In the genomic region with DNA sequence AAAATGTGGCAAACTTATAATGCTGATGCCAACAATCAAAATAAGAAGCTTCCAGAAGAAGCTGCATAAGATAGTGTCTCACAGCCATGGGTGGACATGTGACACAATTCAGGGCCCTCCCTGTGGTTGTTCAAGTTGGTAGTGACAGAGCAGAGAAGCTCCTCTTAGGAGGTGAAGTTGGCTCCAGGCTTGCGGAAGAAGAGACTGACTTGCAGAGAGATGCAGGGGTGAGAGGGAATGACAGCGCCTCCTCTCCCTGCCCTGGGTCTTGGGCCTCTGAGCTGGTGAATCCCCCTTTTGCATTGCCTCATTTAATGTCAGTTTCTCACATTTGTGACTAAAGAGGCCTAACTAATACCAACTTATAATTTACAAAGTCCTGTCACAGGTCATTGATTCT, we compare ENCODE assay signal across 14 cellular contexts. TPM values are rescaled to one million over a fixed set of nuclear protein-coding genes. Genes with fewer than 3 reads are reported as not detected.
DNase-seq lines count a peak whose midpoint lies in the region; ATAC-seq and TF ChIP-seq lines count a peak whose summit lies in the region.
"Had no signal": no experiment of that assay in that cellular context is flagged by ENCODE, and none has a peak within 500 bp of the region (broad histone marks: within the 10 kb centered on the region; RNA-seq: fewer than 3 reads in every experiment).

No MANE protein-coding gene starts in this region.

- no peaks in the 10 kb centered on the region for H3K36me3 ChIP-seq in subcutaneous abdominal adipose tissue (ENCODE audit: control insufficient read depth in 5 of 5, insufficient read depth in 5 of 5, low read length in 5 of 5)
- H3K36me3 ChIP-seq: thoracic aorta had no signal

- ATAC-seq in activated CD4-positive, alpha-beta T cell treated with anti-CD3 and anti-CD28 coated beads for 36 hours: no peak
- no peak for ATAC-seq in GM19351 (IDR thresholded peaks at IDR 0.05; ENCODE audit: unreplicated experiment)

- CTCF ChIA-PET in activated CD4-positive, alpha-beta T cell treated with anti-CD3 and anti-CD28 coated beads, Interleukin-2, amount 10 ng/mL, durations not matched to agents 7 days and 5 days (lab: Charles Lee): interaction anchor here (0.8 to 4.3 kb wide), 13 partner anchors 9 to 227 kb away, joined by 3 to 37 read pairs (median 5); partner anchors contain the start of gene HS1BP3
- CTCF ChIA-PET in activated CD4-positive, alpha-beta T cell treated with anti-CD3 and anti-CD28 coated beads for 36 hours (lab: Charles Lee): interaction anchor here (1.0 to 8.8 kb wide), 6 partner anchors 11 to 202 kb away, joined by 4 to 94 read pairs (median 8); no protein-coding TSS in a partner anchor
- CTCF ChIA-PET in activated CD4-positive, alpha-beta memory T cell treated with anti-CD3 and anti-CD28 coated beads for 36 hours (lab: Charles Lee): interaction anchor here (1.1 to 4.3 kb wide), 6 partner anchors 12 to 238 kb away, joined by 5 to 73 read pairs (median 6); no protein-coding TSS in a partner anchor

- no peak for TF ChIP-seq POLR2A in lower leg skin (IDR thresholded peaks at IDR 0.05)

- H3K4me3 Mint-ChIP-seq in activated CD4-positive, alpha-beta T cell treated with anti-CD3 and anti-CD28 coated beads, Interleukin-2, amount 10 ng/mL, durations not matched to agents 7 days and 5 days: no peak overlapping the region
- no peak overlapping the region for H3K4me3 Mint-ChIP-seq in activated CD4-positive, alpha-beta T cell treated with anti-CD3 and anti-CD28 coated beads for 36 hours
- H3K4me3 Mint-ChIP-seq in activated CD4-positive, alpha-beta memory T cell treated with anti-CD3 and anti-CD28 coated beads for 36 hours: no peak overlapping the region
- no peak overlapping the region for H3K4me3 Mint-ChIP-seq in activated T-helper 2 cell treated with anti-CD3 and anti-CD28 coated beads, Interferon-gamma antibody, Interleukin-2, Interleukin-4, amounts not matched to agents 10 μg/mL and 5 μg/mL and 100 μg/mL, durations not matched to agents 14 hours and 24 hours and 36 hours (ENCODE audit: low read depth)
- H3K4me3 Mint-ChIP-seq: WTC11 had no signal

- no peak for TF ChIP-seq CTCF in lower leg skin (IDR thresholded peaks at IDR 0.05)

- H3K4me1 Mint-ChIP-seq in activated CD4-positive, alpha-beta T cell treated with anti-CD3 and anti-CD28 coated beads, Interleukin-2, amount 10 ng/mL, durations not matched to agents 7 days and 5 days: peaks cover 28% of the 10 kb centered on the region
- peaks cover 16% of the 10 kb centered on the region for H3K4me1 Mint-ChIP-seq in activated CD4-positive, alpha-beta T cell treated with anti-CD3 and anti-CD28 coated beads for 36 hours
- H3K4me1 Mint-ChIP-seq in activated CD4-positive, alpha-beta memory T cell treated with anti-CD3 and anti-CD28 coated beads for 36 hours (ENCODE audit: low read depth): peaks cover 16% of the 10 kb centered on the region
- H3K4me1 Mint-ChIP-seq in activated T-helper 2 cell treated with anti-CD3 and anti-CD28 coated beads, Interferon-gamma antibody, Interleukin-2, Interleukin-4, amounts not matched to agents 10 μg/mL and 5 μg/mL and 100 μg/mL, durations not matched to agents 14 hours and 24 hours and 36 hours (ENCODE audit: low read depth): peaks cover 15% of the 10 kb centered on the region

- H3K27me3 ChIP-seq in subcutaneous abdominal adipose tissue (ENCODE audit: control insufficient read depth in 5 of 5, insufficient read depth in 4 of 5, low read length in 5 of 5): no peaks in the 10 kb centered on the region

- H3K27ac Mint-ChIP-seq in activated CD4-positive, alpha-beta T cell treated with anti-CD3 and anti-CD28 coated beads, Interleukin-2, amount 10 ng/mL, durations not matched to agents 7 days and 5 days: peak overlapping the region; percentile 78
- no peak overlapping the region for H3K27ac Mint-ChIP-seq in activated CD4-positive, alpha-beta T cell treated with anti-CD3 and anti-CD28 coated beads for 36 hours
- no peak overlapping the region for H3K27ac Mint-ChIP-seq in activated CD4-positive, alpha-beta memory T cell treated with anti-CD3 and anti-CD28 coated beads for 36 hours
- no peak overlapping the region for H3K27ac Mint-ChIP-seq in activated T-helper 2 cell treated with anti-CD3 and anti-CD28 coated beads, Interferon-gamma antibody, Interleukin-2, Interleukin-4, amounts not matched to agents 10 μg/mL and 5 μg/mL and 100 μg/mL, durations not matched to agents 14 hours and 24 hours and 36 hours
- H3K27ac Mint-ChIP-seq: WTC11 had no signal

- no peaks in the 10 kb centered on the region for H3K9me3 ChIP-seq in subcutaneous abdominal adipose tissue (ENCODE audit: control insufficient read depth in 5 of 5, low read length in 5 of 5)
- H3K9me3 ChIP-seq: A549, mucosa of descending colon, thoracic aorta had no signal

- H3K27me3 Mint-ChIP-seq in activated CD4-positive, alpha-beta T cell treated with anti-CD3 and anti-CD28 coated beads, Interleukin-2, amount 10 ng/mL, durations not matched to agents 7 days and 5 days: no peaks in the 10 kb centered on the region
- H3K27me3 Mint-ChIP-seq in activated CD4-positive, alpha-beta T cell treated with anti-CD3 and anti-CD28 coated beads for 36 hours: peaks cover 3% of the 10 kb centered on the region
- H3K27me3 Mint-ChIP-seq in activated CD4-positive, alpha-beta memory T cell treated with anti-CD3 and anti-CD28 coated beads for 36 hours: no peaks in the 10 kb centered on the region
- H3K27me3 Mint-ChIP-seq in activated T-helper 2 cell treated with anti-CD3 and anti-CD28 coated beads, Interferon-gamma antibody, Interleukin-2, Interleukin-4, amounts not matched to agents 10 μg/mL and 5 μg/mL and 100 μg/mL, durations not matched to agents 14 hours and 24 hours and 36 hours (ENCODE audit: low read depth): peaks cover 5% of the 10 kb centered on the region

- H3K36me3 Mint-ChIP-seq in activated CD4-positive, alpha-beta T cell treated with anti-CD3 and anti-CD28 coated beads, Interleukin-2, amount 10 ng/mL, durations not matched to agents 7 days and 5 days (ENCODE audit: low read depth): no peaks in the 10 kb centered on the region
- no peaks in the 10 kb centered on the region for H3K36me3 Mint-ChIP-seq in activated CD4-positive, alpha-beta T cell treated with anti-CD3 and anti-CD28 coated beads for 36 hours (ENCODE audit: low read depth)
- H3K36me3 Mint-ChIP-seq in activated CD4-positive, alpha-beta memory T cell treated with anti-CD3 and anti-CD28 coated beads for 36 hours: no peaks in the 10 kb centered on the region
- no peaks in the 10 kb centered on the region for H3K36me3 Mint-ChIP-seq in activated T-helper 2 cell treated with anti-CD3 and anti-CD28 coated beads, Interferon-gamma antibody, Interleukin-2, Interleukin-4, amounts not matched to agents 10 μg/mL and 5 μg/mL and 100 μg/mL, durations not matched to agents 14 hours and 24 hours and 36 hours (ENCODE audit: low read depth)
- H3K36me3 Mint-ChIP-seq: WTC11 had no signal

- peak overlapping the region; percentile 89 for H3K27ac ChIP-seq in subcutaneous abdominal adipose tissue (ENCODE audit: low read depth, low read length)

- WGBS in lower leg skin, 2 donors: 81 to 93% methylated on average over 2 of the region's 2 CpGs

- intact Hi-C loops in activated CD4-positive, alpha-beta T cell treated with anti-CD3 and anti-CD28 coated beads for 36 hours (cut with DNase I, micrococcal nuclease): loop anchor here (5.0 to 10.0 kb wide), 4 partner anchors 179 to 929 kb away; no protein-coding TSS in a partner anchor
- intact Hi-C loops in activated CD4-positive, alpha-beta memory T cell treated with anti-CD3 and anti-CD28 coated beads for 36 hours (cut with micrococcal nuclease): loop anchor here (10.0 kb wide), 1 partner anchor 179 kb away; no protein-coding TSS in a partner anchor
- intact Hi-C loops in lower leg skin (cut with DNase I; ENCODE audit: low total_unique reads): no loop called here
- intact Hi-C loops in activated T-helper 2 cell treated with anti-CD3 and anti-CD28 coated beads, Interferon-gamma antibody, Interleukin-2, Interleukin-4, amounts not matched to agents 10 μg/mL and 5 μg/mL and 100 μg/mL, durations not matched to agents 14 hours and 24 hours and 36 hours (cut with micrococcal nuclease): loop anchor here (5.0 kb wide), 1 partner anchor 182 kb away; no protein-coding TSS in a partner anchor

- DNase-seq in activated CD4-positive, alpha-beta T cell treated with anti-CD3 and anti-CD28 coated beads, Interleukin-2, amount 10 ng/mL, durations not matched to agents 7 days and 5 days: no peak
- no peak for DNase-seq in activated CD4-positive, alpha-beta T cell treated with anti-CD3 and anti-CD28 coated beads for 36 hours
- DNase-seq in activated CD4-positive, alpha-beta memory T cell treated with anti-CD3 and anti-CD28 coated beads for 36 hours: peak; percentile 7
- DNase-seq in lower leg skin (ENCODE audit: low spot score in 2 of 2) (peak; percentile 19 to 82), iPS-NIHi11 (ENCODE audit: low spot score) (no peak)
- DNase-seq in activated T-helper 2 cell treated with anti-CD3 and anti-CD28 coated beads, Interferon-gamma antibody, Interleukin-2, Interleukin-4, amounts not matched to agents 10 μg/mL and 5 μg/mL and 100 μg/mL, durations not matched to agents 14 hours and 24 hours and 36 hours (ENCODE audit: low spot score): no peak
- DNase-seq: NCI-H1694 treated with DMSO at 0.1 percent for 48 hours, SHP77 had no signal

- H3K9ac ChIP-seq in subcutaneous abdominal adipose tissue (ENCODE audit: low read length in 5 of 5): peak overlapping the region in 1 of 5 donors; percentile 42

- POLR2A ChIA-PET in activated CD4-positive, alpha-beta T cell treated with anti-CD3 and anti-CD28 coated beads, Interleukin-2, amount 10 ng/mL, durations not matched to agents 7 days and 5 days (lab: Charles Lee): no interaction called here
- POLR2A ChIA-PET in activated CD4-positive, alpha-beta T cell treated with anti-CD3 and anti-CD28 coated beads for 36 hours (lab: Charles Lee): interaction anchor here (0.5 to 1.1 kb wide), 2 partner anchors 23 to 107 kb away, joined by 3 to 11 read pairs; partner anchors contain the start of gene RHOB
- POLR2A ChIA-PET in activated CD4-positive, alpha-beta memory T cell treated with anti-CD3 and anti-CD28 coated beads for 36 hours (lab: Charles Lee): interaction anchor here (1.4 kb wide), 1 partner anchor 13 kb away, joined by 4 read pairs; no protein-coding TSS in a partner anchor

- H3K9me3 Mint-ChIP-seq in activated CD4-positive, alpha-beta T cell treated with anti-CD3 and anti-CD28 coated beads, Interleukin-2, amount 10 ng/mL, durations not matched to agents 7 days and 5 days: no peaks in the 10 kb centered on the region
- H3K9me3 Mint-ChIP-seq in activated CD4-positive, alpha-beta T cell treated with anti-CD3 and anti-CD28 coated beads for 36 hours (ENCODE audit: low read depth): no peaks in the 10 kb centered on the region
- H3K9me3 Mint-ChIP-seq in activated CD4-positive, alpha-beta memory T cell treated with anti-CD3 and anti-CD28 coated beads for 36 hours: no peaks in the 10 kb centered on the region
- H3K9me3 Mint-ChIP-seq in activated T-helper 2 cell treated with anti-CD3 and anti-CD28 coated beads, Interferon-gamma antibody, Interleukin-2, Interleukin-4, amounts not matched to agents 10 μg/mL and 5 μg/mL and 100 μg/mL, durations not matched to agents 14 hours and 24 hours and 36 hours: no peaks in the 10 kb centered on the region
- H3K9me3 Mint-ChIP-seq: WTC11 had no signal

- H3K4me3 ChIP-seq in lower leg skin (ENCODE audit: low read depth, poor library complexity, severe bottlenecking): no peak overlapping the region
- H3K4me3 ChIP-seq in subcutaneous abdominal adipose tissue (ENCODE audit: low read depth in 1 of 5, low read length in 5 of 5): no peak overlapping the region
- H3K4me3 ChIP-seq: A549, mucosa of descending colon, thoracic aorta had no signal

- peaks cover 34 to 75% (median 68%) of the 10 kb centered on the region in 5 donors for H3K4me1 ChIP-seq in subcutaneous abdominal adipose tissue (ENCODE audit: control insufficient read depth in 5 of 5, insufficient read depth in 5 of 5, low read length in 5 of 5)

RNA-seq across cellular contexts. Expression of gene RHOB, which starts 23.0 kb away (rescaled TPM):
- total RNA-seq in activated CD4-positive, alpha-beta T cell treated with anti-CD3 and anti-CD28 coated beads, Interleukin-2, amount 10 ng/mL, durations not matched to agents 7 days and 5 days: under 1 TPM; 0.52 to 0.67 TPM
- total RNA-seq in activated CD4-positive, alpha-beta T cell treated with anti-CD3 and anti-CD28 coated beads for 36 hours: 1 to 10 TPM; 7.5 TPM
- total RNA-seq in activated CD4-positive, alpha-beta memory T cell treated with anti-CD3 and anti-CD28 coated beads for 36 hours: 10 to 100 TPM; 31.6 to 33.6 TPM
- 100 to 1,000 TPM; 569 to 894 (median 709) TPM for total RNA-seq in lower leg skin
- total RNA-seq in activated T-helper 2 cell treated with anti-CD3 and anti-CD28 coated beads, Interferon-gamma antibody, Interleukin-2, Interleukin-4, amounts not matched to agents 10 μg/mL and 5 μg/mL and 100 μg/mL, durations not matched to agents 14 hours and 24 hours and 36 hours: 119 and 123 TPM in 2 replicates

Comparison
In these comparisons a context has a peak if more than half of its experiments do, and no peak if none do; other contexts are left out.
1. RNA of gene RHOB, which starts 23.0 kb away (total RNA-seq): 569 to 894 TPM in lower leg skin, 119 to 123 TPM in activated T-helper 2 cell treated with anti-CD3 and anti-CD28 coated beads, Interferon-gamma antibody, Interleukin-2, Interleukin-4, amounts not matched to agents 10 μg/mL and 5 μg/mL and 100 μg/mL, durations not matched to agents 14 hours and 24 hours and 36 hours, 31.6 to 33.6 TPM in activated CD4-positive, alpha-beta memory T cell treated with anti-CD3 and anti-CD28 coated beads for 36 hours and 7.5 TPM in activated CD4-positive, alpha-beta T cell treated with anti-CD3 and anti-CD28 coated beads for 36 hours; 0.52 to 0.67 TPM in activated CD4-positive, alpha-beta T cell treated with anti-CD3 and anti-CD28 coated beads, Interleukin-2, amount 10 ng/mL, durations not matched to agents 7 days and 5 days; every median in the first group is over 4 times any median in the second.
2. DNase-seq: peak in activated CD4-positive, alpha-beta memory T cell treated with anti-CD3 and anti-CD28 coated beads for 36 hours (single experiment) and lower leg skin (2 of 2); none in activated CD4-positive, alpha-beta T cell treated with anti-CD3 and anti-CD28 coated beads, Interleukin-2, amount 10 ng/mL, durations not matched to agents 7 days and 5 days (single experiment), activated CD4-positive, alpha-beta T cell treated with anti-CD3 and anti-CD28 coated beads for 36 hours (single experiment), iPS-NIHi11 (single experiment) and activated T-helper 2 cell treated with anti-CD3 and anti-CD28 coated beads, Interferon-gamma antibody, Interleukin-2, Interleukin-4, amounts not matched to agents 10 μg/mL and 5 μg/mL and 100 μg/mL, durations not matched to agents 14 hours and 24 hours and 36 hours (single experiment).